11 cellular contexts compared by ENCODE assay signal in the genomic region with DNA sequence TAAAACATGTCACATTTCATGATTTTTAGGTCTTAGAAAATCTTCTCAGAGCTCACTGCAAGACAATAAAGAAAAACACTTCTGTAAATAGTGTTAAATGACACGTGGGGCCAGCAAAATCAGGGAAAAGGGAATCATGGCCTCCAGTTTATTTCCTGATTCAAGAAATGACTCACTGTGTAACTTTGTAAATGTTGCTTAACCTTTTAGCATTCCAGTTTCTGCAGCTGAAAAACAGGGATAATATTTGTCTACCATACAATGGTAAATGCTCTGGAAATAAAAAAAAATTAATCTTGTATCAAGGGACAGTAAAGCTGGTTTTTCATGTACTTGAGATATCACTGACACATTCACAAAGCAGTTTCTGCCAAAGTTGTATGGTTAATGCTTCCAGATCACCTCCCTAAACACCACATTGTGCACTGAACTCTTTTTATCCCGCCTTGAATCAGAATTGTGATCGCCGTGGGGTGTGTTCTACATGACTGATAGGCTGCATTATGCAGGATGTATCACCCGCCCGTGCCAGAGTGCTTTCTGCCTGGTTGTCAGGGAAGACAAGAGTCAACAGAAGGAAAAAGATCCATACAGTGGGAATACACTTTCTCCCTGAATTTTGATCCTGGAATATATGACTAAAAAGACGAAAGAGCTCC.
DNase-seq lines count a peak whose midpoint lies in the region; ATAC-seq and TF ChIP-seq lines count a peak whose summit lies in the region.
"Had no signal": no experiment of that assay in that cellular context is flagged by ENCODE, and none has a peak within 500 bp of the region (broad histone marks: within the 10 kb centered on the region; RNA-seq: fewer than 3 reads in every experiment).

No MANE protein-coding gene starts in this region.

- TF ChIP-seq EP300 in transverse colon (IDR thresholded peaks at IDR 0.05; ENCODE audit: low read depth), result no peak

- H3K36me3 ChIP-seq in brain microvascular endothelial cell (replicated peaks), result no peaks in the 10 kb centered on the region
- no peaks in the 10 kb centered on the region for H3K36me3 ChIP-seq in kidney epithelial cell (ENCODE audit: control insufficient read depth, insufficient read depth, low read length)
- H3K36me3 ChIP-seq in transverse colon, result no peaks in the 10 kb centered on the region

- ATAC-seq in activated T-cell treated with anti-CD3 and anti-CD28 coated beads, Interleukin-2, amount 50 U/mL, for 4 hours, result no peak

- peak; percentile 17 for TF ChIP-seq POLR2A in transverse colon (IDR thresholded peaks at IDR 0.05)

- H3K4me3 Mint-ChIP-seq in activated T-cell treated with anti-CD3 and anti-CD28 coated beads, Interleukin-2, amount 50 U/mL, for 4 hours, result no peak overlapping the region

- H3K27me3 ChIP-seq in brain microvascular endothelial cell (replicated peaks), result no peaks in the 10 kb centered on the region
- H3K27me3 ChIP-seq in kidney epithelial cell (ENCODE audit: control insufficient read depth, insufficient read depth, low read length), result no peaks in the 10 kb centered on the region
- no peaks in the 10 kb centered on the region for H3K27me3 ChIP-seq in transverse colon

- H3K27ac ChIP-seq in brain microvascular endothelial cell (peak overlapping the region; percentile 38), transverse colon (peak overlapping the region; percentile 71 to 77 (median 74)), coronary artery (peak overlapping the region in 1 of 2 donors; percentile 23)
- H3K27ac ChIP-seq: 22Rv1, KMS-11 had no signal

- DNase-seq in NCI-H146 (lab: John Stamatoyannopoulos, UW), result peak; percentile 14
- no peak for DNase-seq in NCI-H146 treated with DMSO at 0.1 percent for 48 hours (lab: John Stamatoyannopoulos, UW; ENCODE audit: unreplicated experiment)
- peak; percentile 44 for DNase-seq in brain microvascular endothelial cell
- peak; percentile 34 for DNase-seq in kidney epithelial cell (ENCODE audit: low read depth)
- DNase-seq in transverse colon, result peak; percentile 77
- DNase-seq in coronary artery (ENCODE audit: low spot score), result no peak
- no peak for DNase-seq in iPS-NIHi11 (ENCODE audit: low spot score)
- DNase-seq in activated T-cell treated with anti-CD3 and anti-CD28 coated beads, Interleukin-2, amount 50 U/mL, for 4 hours, result no peak
- DNase-seq: GOT3 had no signal

- H3K4me3 ChIP-seq in brain microvascular endothelial cell (ENCODE audit: low read depth, low read length) (no peak overlapping the region), kidney epithelial cell (ENCODE audit: low read depth, low read length) (no peak overlapping the region), transverse colon (no peak overlapping the region), coronary artery (no peak overlapping the region)

- no peaks in the 10 kb centered on the region for H3K36me3 Mint-ChIP-seq in activated T-cell treated with anti-CD3 and anti-CD28 coated beads, Interleukin-2, amount 50 U/mL, for 4 hours (ENCODE audit: insufficient read depth)

- intact Hi-C loops in transverse colon (cut with DNase I; ENCODE audit: low total_unique reads), result no loop called here

- H3K4me1 ChIP-seq in transverse colon, result peaks cover 0 to 46% (median 16%) of the 10 kb centered on the region in 4 donors

- H3K4me1 Mint-ChIP-seq in activated T-cell treated with anti-CD3 and anti-CD28 coated beads, Interleukin-2, amount 50 U/mL, for 4 hours (ENCODE audit: low read depth), result peaks cover 7% of the 10 kb centered on the region

- in situ Hi-C loops in brain microvascular endothelial cell (cut with HindIII; ENCODE audit: low pct_ligation_motif_present, low sequenced_read_pairs) (no loop called here), transverse colon (cut with MboI; ENCODE audit: low pct_ligation_motif_present in 1 of 4, low pct_unique_long_range_greater_than_20kb in 1 of 4, low sequenced_read_pairs in 3 of 4) (no loop called here)

- H3K27me3 Mint-ChIP-seq in activated T-cell treated with anti-CD3 and anti-CD28 coated beads, Interleukin-2, amount 50 U/mL, for 4 hours (ENCODE audit: low read depth), result no peaks in the 10 kb centered on the region

- no peaks in the 10 kb centered on the region for H3K9me3 Mint-ChIP-seq in activated T-cell treated with anti-CD3 and anti-CD28 coated beads, Interleukin-2, amount 50 U/mL, for 4 hours

- 52 to 72% methylated on average over 7 of the region's 7 CpGs for WGBS in transverse colon (ENCODE audit: low coverage in 1 of 2), 2 donors

- no peak for TF ChIP-seq CTCF in brain microvascular endothelial cell (IDR thresholded peaks at IDR 0.05; ENCODE audit: low read depth, low read length, missing control alignments)
- no peak for TF ChIP-seq CTCF in kidney epithelial cell (IDR thresholded peaks at IDR 0.05; ENCODE audit: insufficient read depth, low read length, poor library complexity, severe bottlenecking)
- no peak for TF ChIP-seq CTCF in transverse colon (IDR thresholded peaks at IDR 0.05)
- TF ChIP-seq CTCF in coronary artery (IDR thresholded peaks at IDR 0.05), result no peak

- no peaks in the 10 kb centered on the region for H3K9me3 ChIP-seq in transverse colon

Comparison
In these comparisons a context has a peak if more than half of its experiments do, and no peak if none do; other contexts are left out.
1. DNase-seq: peak in NCI-H146 (single experiment), brain microvascular endothelial cell (single experiment), kidney epithelial cell (single experiment) and transverse colon (single experiment); none in NCI-H146 treated with DMSO at 0.1 percent for 48 hours (single experiment), coronary artery (single experiment), iPS-NIHi11 (single experiment) and activated T-cell treated with anti-CD3 and anti-CD28 coated beads, Interleukin-2, amount 50 U/mL, for 4 hours (single experiment).